In the genomic region with DNA sequence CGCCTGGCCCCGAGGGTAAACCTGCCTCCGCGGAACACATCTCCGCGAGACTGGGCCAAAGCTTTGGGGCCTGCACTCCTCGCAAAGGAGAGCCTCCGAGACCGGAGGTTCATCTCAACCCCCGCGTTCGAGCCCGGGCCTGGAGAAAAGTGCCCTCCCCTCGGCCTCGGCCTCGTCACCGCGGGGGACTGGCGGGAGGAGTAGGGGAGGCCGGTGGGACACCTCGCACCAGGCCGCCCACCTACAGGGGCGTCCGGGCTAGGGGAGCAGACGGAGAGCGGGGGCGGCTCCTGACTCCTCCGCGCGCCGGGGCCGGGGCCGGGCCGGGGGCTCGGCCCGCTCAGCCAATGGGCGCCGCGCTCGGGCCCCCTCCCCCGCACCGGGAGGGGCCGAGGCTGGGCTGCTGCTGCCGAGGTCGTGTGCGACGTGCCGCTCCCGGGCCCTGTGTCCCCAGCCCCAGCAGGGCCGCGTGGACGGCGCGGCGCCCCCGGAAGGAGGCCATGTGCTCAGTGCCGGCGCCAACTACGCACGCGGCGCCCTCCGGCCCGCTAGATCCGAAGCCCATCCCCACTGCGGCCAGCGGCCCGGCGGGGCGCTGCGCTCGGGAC, we compare ENCODE assay signal across 8 cellular contexts. TPM values are rescaled to one million over a fixed set of nuclear protein-coding genes. Genes with fewer than 3 reads are reported as not detected.
DNase-seq lines count a peak whose midpoint lies in the region; ATAC-seq, FAIRE-seq and TF ChIP-seq lines count a peak whose summit lies in the region.

No MANE protein-coding gene starts in this region.

- H3K36me3 Mint-ChIP-seq in activated CD8-positive, alpha-beta T cell treated with anti-CD3 and anti-CD28 coated beads, Interleukin-2, amount 10 ng/mL, durations not matched to agents 7 days and 5 days (ENCODE audit: low read depth): peaks cover 39% of the 10 kb centered on the region

- no peak overlapping the region for H4K5ac ChIP-seq in H1 (ENCODE audit: insufficient read length, low read depth, low read length)

- DNase-seq in A549 (ENCODE audit: low read depth in 1 of 2, low spot score in 1 of 2): peak; percentile 56 to 72
- peak; percentile 53 for DNase-seq in GM18507 (ENCODE audit: extremely low spot score, insufficient read length, low read depth)
- DNase-seq in NCI-H2227 treated with DMSO at 0.1 percent for 48 hours (lab: John Stamatoyannopoulos, UW): peak; percentile 54
- peak; percentile 71 for DNase-seq in activated CD8-positive, alpha-beta T cell treated with anti-CD3 and anti-CD28 coated beads, Interleukin-2, amount 10 ng/mL, durations not matched to agents 7 days and 5 days
- peak in 1 of 2 experiments; percentile 70 for DNase-seq in H1 (ENCODE audit: low read depth in 1 of 2, low spot score in 2 of 2)
- peak; percentile 73 for DNase-seq in midbrain (lab: John Stamatoyannopoulos, UW)
- peak; percentile 42 to 61 for DNase-seq in stimulated activated CD8-positive, alpha-beta memory T cell treated with anti-CD3 and anti-CD28 coated beads, Interleukin-2, amount 100 ng/mL, for 48 hours (ENCODE audit: low read depth in 2 of 2)

- no peak overlapping the region for H3K23ac ChIP-seq in H1 (ENCODE audit: insufficient read length)

- no peak overlapping the region for H3K14ac ChIP-seq in H1 (ENCODE audit: insufficient read length)

- TF ChIP-seq RAD21 in A549 (conservative IDR thresholded peaks at IDR 0.05 in 1 of 2, IDR thresholded peaks at IDR 0.05 in 1 of 2) (no peak), H1 (IDR thresholded peaks at IDR 0.05 in 1 of 2, conservative IDR thresholded peaks at IDR 0.05 in 1 of 2; ENCODE audit: low read depth in 2 of 2, low read length in 2 of 2) (no peak)

- peaks cover 4% of the 10 kb centered on the region; the same call in 1 of the 2 replicates for H3K23me2 ChIP-seq in H1 (ENCODE audit: low read depth, low read length)

- peaks cover 63% of the 10 kb centered on the region for H3K4me1 Mint-ChIP-seq in activated CD8-positive, alpha-beta T cell treated with anti-CD3 and anti-CD28 coated beads, Interleukin-2, amount 10 ng/mL, durations not matched to agents 7 days and 5 days (ENCODE audit: low read depth)

- CTCF ChIA-PET in A549 (lab: Yijun Ruan, JAX): interaction anchor here (1.0 to 2.9 kb wide), 6 partner anchors 8 to 116 kb away, joined by 3 to 9 read pairs (median 5); no protein-coding TSS in a partner anchor
- CTCF ChIA-PET in activated CD8-positive, alpha-beta T cell treated with anti-CD3 and anti-CD28 coated beads, Interleukin-2, amount 10 ng/mL, durations not matched to agents 7 days and 5 days (lab: Charles Lee): interaction anchor here (1.7 kb wide), 1 partner anchor 26 kb away, joined by 13 read pairs; no protein-coding TSS in a partner anchor
- CTCF ChIA-PET in H1 (lab: Charles Lee; ENCODE audit: partially characterized antibody): interaction anchor here (1.5 to 2.0 kb wide), 5 partner anchors 9 to 116 kb away, joined by 4 to 7 read pairs (median 6); no protein-coding TSS in a partner anchor

- H3K4me1 ChIP-seq in A549 (peaks cover 69% of the 10 kb centered on the region), H1 (replicated peaks in 1 of 4; ENCODE audit: control insufficient read depth in 3 of 4, insufficient read depth in 4 of 4, low read length in 3 of 4) (peaks cover 10 to 49% (median 36%) of the 10 kb centered on the region in 4 experiments)

- peak overlapping the region; percentile 95 for H4K8ac ChIP-seq in H1 (ENCODE audit: extremely low read depth, insufficient read depth, low read length)

- no peaks in the 10 kb centered on the region for H3K9me3 ChIP-seq in A549
- no peaks in the 10 kb centered on the region for H3K9me3 ChIP-seq in H1 (ENCODE audit: insufficient read depth in 2 of 2, low read depth in 1 of 2, low read length in 1 of 2)

- no peaks in the 10 kb centered on the region for H3K27me3 ChIP-seq in H1 (replicated peaks in 1 of 4; ENCODE audit: control insufficient read depth in 3 of 4, extremely low read depth in 1 of 4, insufficient read depth in 3 of 4, low read length in 3 of 4)

- no peak overlapping the region for H4K91ac ChIP-seq in H1 (replicated peaks; ENCODE audit: insufficient read length, low read length)

- TF ChIP-seq POLR2A in A549 (IDR thresholded peaks at IDR 0.05; ENCODE audit: low read length) (no peak), H1 (IDR thresholded peaks at IDR 0.05; ENCODE audit: control extremely low read depth in 1 of 2, low read depth in 2 of 2, low read length in 2 of 2) (no peak)

- H4K20me1 ChIP-seq in H1 (replicated peaks in 1 of 2; ENCODE audit: control insufficient read depth in 1 of 2, insufficient read depth in 2 of 2, low read length in 2 of 2): peaks cover 34 to 36% of the 10 kb centered on the region in 2 experiments

- H3K27ac ChIP-seq in A549 (peak overlapping the region; percentile 87 to 88), H1 (ENCODE audit: low read depth, low read length) (peak overlapping the region; percentile 87)

- no peaks in the 10 kb centered on the region for H3K9me3 Mint-ChIP-seq in activated CD8-positive, alpha-beta T cell treated with anti-CD3 and anti-CD28 coated beads, Interleukin-2, amount 10 ng/mL, durations not matched to agents 7 days and 5 days (ENCODE audit: insufficient read depth)

- H3K9ac ChIP-seq in H1 (replicated peaks in 1 of 4; ENCODE audit: extremely low read depth in 1 of 4, low read depth in 3 of 4, low read length in 3 of 4): peak overlapping the region; percentile 88 to 97 (median 90)

- peak overlapping the region; percentile 86 for H3K4me3 ChIP-seq in A549
- peak overlapping the region; percentile 69 to 92 (median 91) for H3K4me3 ChIP-seq in H1 (ENCODE audit: extremely low read depth in 1 of 4, insufficient read depth in 2 of 4, low read depth in 3 of 4, low read length in 4 of 4)

- peaks cover 2% of the 10 kb centered on the region for H3K27me3 Mint-ChIP-seq in activated CD8-positive, alpha-beta T cell treated with anti-CD3 and anti-CD28 coated beads, Interleukin-2, amount 10 ng/mL, durations not matched to agents 7 days and 5 days (ENCODE audit: low read depth)

- no peak overlapping the region for H2BK120ac ChIP-seq in H1 (replicated peaks; ENCODE audit: low read depth, low read length)

- no CpG with 5 or more reads among the region's 72 CpGs for WGBS in A549 (ENCODE audit: missing lambda C conversion rate)
- 1% methylated on average over 28 of the region's 72 CpGs; no CpG with 5 or more reads in 1 of the 2 experiments for WGBS in H1 (ENCODE audit: extremely low coverage in 1 of 2, insufficient coverage in 1 of 2, insufficient read length in 1 of 2, insufficient replicate concordance in 2 of 2, low coverage in 1 of 2, low lambda C conversion rate in 2 of 2, missing lambda C conversion rate in 1 of 2), 2 experiments

- H3K4me3 Mint-ChIP-seq in activated CD8-positive, alpha-beta T cell treated with anti-CD3 and anti-CD28 coated beads, Interleukin-2, amount 10 ng/mL, durations not matched to agents 7 days and 5 days: peak overlapping the region; percentile 99

- peak overlapping the region; percentile 8 for H3K56ac ChIP-seq in H1 (replicated peaks; ENCODE audit: insufficient read length, low read depth, low read length)

- no peak overlapping the region for H2BK12ac ChIP-seq in H1 (ENCODE audit: low read depth, low read length)

- FAIRE-seq in A549 (lab: Jason Lieb, UNC): no peak
- FAIRE-seq in GM18507 (lab: Jason Lieb, UNC): no peak
- FAIRE-seq in H1 (lab: Jason Lieb, UNC): no peak

- peak; percentile 53 to 63 for ATAC-seq in A549
- peak; percentile 49 for ATAC-seq in HG02973 (IDR thresholded peaks at IDR 0.05; ENCODE audit: unreplicated experiment)
- ATAC-seq in activated CD8-positive, alpha-beta T cell treated with anti-CD3 and anti-CD28 coated beads, Interleukin-2, amount 10 ng/mL, durations not matched to agents 7 days and 5 days: peak; percentile 50

- peak overlapping the region; percentile 90 for H3K27ac Mint-ChIP-seq in activated CD8-positive, alpha-beta T cell treated with anti-CD3 and anti-CD28 coated beads, Interleukin-2, amount 10 ng/mL, durations not matched to agents 7 days and 5 days

- H2BK20ac ChIP-seq in H1 (ENCODE audit: low read length): no peak overlapping the region

- H3K79me2 ChIP-seq in H1 (ENCODE audit: control insufficient read depth in 1 of 2, insufficient read depth in 2 of 2, low read length in 2 of 2): peaks cover 59 to 82% of the 10 kb centered on the region in 2 experiments

- peak overlapping the region; percentile 67; the same call in 1 of the 2 replicates for H2BK5ac ChIP-seq in H1 (ENCODE audit: low read depth, low read length)

- H2BK15ac ChIP-seq in H1 (ENCODE audit: low read length): no peak overlapping the region

- POLR2A ChIA-PET in A549 (lab: Yijun Ruan, JAX): no interaction called here
- POLR2A ChIA-PET in activated CD8-positive, alpha-beta T cell treated with anti-CD3 and anti-CD28 coated beads, Interleukin-2, amount 10 ng/mL, durations not matched to agents 7 days and 5 days (lab: Charles Lee): interaction anchor here (2.1 to 3.5 kb wide), 2 partner anchors 26 to 34 kb away, joined by 16 to 23 read pairs; no protein-coding TSS in a partner anchor
- POLR2A ChIA-PET in H1 (lab: Charles Lee; ENCODE audit: partially characterized antibody): interaction anchor here (1.3 to 14.7 kb wide), 11 partner anchors 9 to 81 kb away, joined by 3 to 140 read pairs (median 6); no protein-coding TSS in a partner anchor

- no peak overlapping the region for H2AFZ ChIP-seq in H1 (ENCODE audit: low read length)

- no peak overlapping the region for H3K4ac ChIP-seq in H1 (replicated peaks; ENCODE audit: insufficient read length, low read depth, low read length)

- H3K4me2 ChIP-seq in A549 (peak overlapping the region; percentile 93), H1 (ENCODE audit: insufficient read depth in 1 of 2, low read depth in 2 of 2, low read length in 2 of 2) (peak overlapping the region; percentile 71 to 81)

- no peak for TF ChIP-seq EP300 in A549 (IDR thresholded peaks at IDR 0.05)
- TF ChIP-seq EP300 in H1 (IDR thresholded peaks at IDR 0.05; ENCODE audit: borderline replicate concordance in 1 of 2, low read depth in 2 of 2, low read length in 2 of 2): no peak

- peak; percentile 18; the same call in 1 of the 3 replicates for TF ChIP-seq CTCF in A549 (IDR thresholded peaks at IDR 0.05)
- peak in 1 of 3 experiments; percentile 0; a peak in 1 of 4 replicates for TF ChIP-seq CTCF in H1 (IDR thresholded peaks at IDR 0.05; ENCODE audit: control extremely low read depth in 1 of 3, insufficient read depth in 1 of 3, low read depth in 1 of 3, low read length in 3 of 3)

- H3K79me1 ChIP-seq in H1 (ENCODE audit: low read depth, low read length): peaks cover 12% of the 10 kb centered on the region

- no peak overlapping the region for H2AK5ac ChIP-seq in H1 (ENCODE audit: low read depth, low read length)

- peaks cover 5 to 34% (median 12%) of the 10 kb centered on the region in 4 experiments; a peak in 6 of 8 replicates for H3K36me3 ChIP-seq in H1 (ENCODE audit: control insufficient read depth in 2 of 4, insufficient read depth in 4 of 4, low read length in 3 of 4)

- peak overlapping the region; percentile 88 for H3K18ac ChIP-seq in H1 (ENCODE audit: extremely low read depth, low read length)

RNA-seq across cellular contexts. Expression of a gene that starts 0.7 kb away (rescaled TPM):
- polyA plus RNA-seq in A549 (2011; rRNA removed) (106 and 107 TPM in 2 replicates), A549 (2017; fragmentation: RNase III; extraction: RNeasy Plus Mini Kit Qiagen cat#74134 plus additional on column Dnase treatment) (103 to 137 TPM (median 124 TPM) in 3 replicates), H1 (2011; rRNA removed) (308 and 434 TPM in 2 replicates)
- polyA plus RNA-seq in A549 (2012; cell fraction: cytosol; rRNA removed): 118 and 141 TPM in 2 replicates
- polyA plus RNA-seq in A549 (2012; cell fraction: nucleus; rRNA removed): 397 and 557 TPM in 2 replicates
- 122 and 160 TPM in 2 replicates for polyA minus RNA-seq in A549 (2011; rRNA and poly(A)+ RNA removed)
- 100 to 1,000 TPM; 113 to 123 TPM for total RNA-seq in activated CD8-positive, alpha-beta T cell treated with anti-CD3 and anti-CD28 coated beads, Interleukin-2, amount 10 ng/mL, durations not matched to agents 7 days and 5 days
- total RNA-seq in H1 (2021; fragmentation: NEBNext Ultra II Directional; extraction: Animal tissue kit (Norgen Biotek cat#: 25700)): 230 and 239 TPM in 2 replicates
- 236 TPM for polyA plus RNA-seq in H1 (2011; cell fraction: cytosol; rRNA removed)
- polyA plus RNA-seq in H1 (2011; cell fraction: nucleus; rRNA removed): 357 TPM
- 162 to 242 TPM (median 209 TPM) in 4 replicates for polyA plus RNA-seq in H1 (2012, experiment 1 of 2)
- polyA plus RNA-seq in H1 (2012, experiment 2 of 2): 247 TPM
- 529 TPM for polyA plus RNA-seq in H1 (2013, experiment 1 of 2)
- polyA plus RNA-seq in H1 (2013, experiment 2 of 2): 510 TPM
- 208 and 234 TPM in 2 replicates for polyA minus RNA-seq in H1 (2011; rRNA and poly(A)+ RNA removed)
- 142 TPM for polyA minus RNA-seq in H1 (2011; cell fraction: cytosol; rRNA and poly(A)+ RNA removed)
- polyA minus RNA-seq in H1 (2011; cell fraction: nucleus; rRNA and poly(A)+ RNA removed): 197 TPM
